12 cellular contexts compared by ENCODE assay signal in the genomic region with DNA sequence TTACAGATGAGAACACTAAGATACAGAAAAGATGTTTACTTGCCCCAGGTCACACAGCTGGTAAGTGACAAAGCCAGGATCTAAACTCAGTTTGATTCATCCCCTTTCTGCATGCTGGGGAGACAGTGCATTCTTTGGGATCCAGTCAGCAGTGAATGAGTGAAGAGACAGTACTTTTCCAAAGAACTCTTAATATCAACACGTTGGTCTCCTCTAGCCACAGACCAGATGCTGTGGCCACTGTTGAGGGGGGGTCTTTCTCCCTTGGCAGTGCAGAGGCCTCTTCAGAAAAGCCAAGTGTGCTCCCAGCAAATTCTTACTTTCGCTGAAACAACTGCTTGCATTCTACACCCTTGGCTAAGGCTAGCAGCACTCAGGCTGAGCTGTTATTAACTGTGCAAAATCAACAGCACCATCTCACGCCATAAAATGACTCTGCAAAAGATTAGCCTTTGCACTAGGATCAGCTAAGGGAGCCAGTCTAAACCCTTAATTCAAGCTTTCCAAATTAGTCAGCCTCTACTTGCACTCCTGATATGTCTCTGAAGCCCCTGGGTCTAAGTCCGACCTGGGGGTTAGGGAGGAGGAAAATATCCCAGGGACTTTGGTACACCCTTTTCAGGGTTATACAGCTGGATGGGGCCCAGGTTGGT. TPM values are rescaled to one million over a fixed set of nuclear protein-coding genes. Genes with fewer than 3 reads are reported as not detected.
DNase-seq lines count a peak whose midpoint lies in the region; ATAC-seq lines count a peak whose summit lies in the region.
"Had no signal": no experiment of that assay in that cellular context is flagged by ENCODE, and none has a peak within 500 bp of the region (broad histone marks: within the 10 kb centered on the region; RNA-seq: fewer than 3 reads in every experiment).

No MANE protein-coding gene starts in this region.

- H3K36me3 ChIP-seq in adipocyte (ENCODE audit: control insufficient read depth, insufficient read depth, low read length, severe bottlenecking), result no peaks in the 10 kb centered on the region
- H3K36me3 ChIP-seq: right lobe of liver had no signal

- H3K4me1 ChIP-seq in adipocyte (ENCODE audit: control insufficient read depth, insufficient read depth, low read length), result peaks cover 24% of the 10 kb centered on the region

- ATAC-seq in HG02884 (IDR thresholded peaks at IDR 0.05; ENCODE audit: unreplicated experiment), result no peak
- ATAC-seq: right lobe of liver had no signal

- H3K4me3 ChIP-seq in adipocyte (ENCODE audit: low read length), result peak overlapping the region; percentile 62
- H3K4me3 ChIP-seq: right lobe of liver, SK-N-MC had no signal

- peak; percentile 96 for DNase-seq in HCEC 1CT
- peak; percentile 80 for DNase-seq in adipocyte (ENCODE audit: low read depth)
- peak; percentile 74 for DNase-seq in glomerular visceral epithelial cell (ENCODE audit: extremely low spot score)
- DNase-seq in ureter (ENCODE audit: low spot score), result peak; percentile 12
- no peak for DNase-seq in cerebellar nuclear complex (lab: John Stamatoyannopoulos, UW)
- DNase-seq in activated naive CD4-positive, alpha-beta T cell treated with Interleukin-2 at 50 U/mL for 16 hours, result no peak
- DNase-seq: activated CD4-positive, alpha-beta T cell treated with anti-CD3 and anti-CD28 coated beads for 1 hour; activated naive CD4-positive, alpha-beta T cell; NCI-H446 treated with DMSO at 0.1 percent for 48 hours; right lobe of liver had no signal

- peaks cover 11% of the 10 kb centered on the region for H3K9me3 ChIP-seq in adipocyte (ENCODE audit: control insufficient read depth, low read length)
- H3K9me3 ChIP-seq: right lobe of liver had no signal

- peak overlapping the region; percentile 49 for H3K9ac ChIP-seq in adipocyte (ENCODE audit: low read length)

- no peaks in the 10 kb centered on the region for H3K27me3 ChIP-seq in adipocyte (replicated peaks; ENCODE audit: control insufficient read depth, insufficient read depth, low read length)
- H3K27me3 ChIP-seq: right lobe of liver had no signal

RNA-seq across cellular contexts. Expression of a gene that starts 4.8 kb away (rescaled TPM):
- total RNA-seq in ureter, result 2.4 TPM

RNA-seq across cellular contexts. Expression of a gene that starts 57.5 kb away (rescaled TPM):
- not detected for total RNA-seq in ureter
- total RNA-seq: right lobe of liver had no signal

Comparison
In these comparisons a context has a peak if more than half of its experiments do, and no peak if none do; other contexts are left out.
1. DNase-seq: peak in HCEC 1CT (single experiment), adipocyte (single experiment), glomerular visceral epithelial cell (single experiment) and ureter (single experiment); none in cerebellar nuclear complex (0 of 2) and activated naive CD4-positive, alpha-beta T cell treated with Interleukin-2 at 50 U/mL for 16 hours (single experiment).